Comparison of ENCODE assay signal across 31 cellular contexts in the genomic region with DNA sequence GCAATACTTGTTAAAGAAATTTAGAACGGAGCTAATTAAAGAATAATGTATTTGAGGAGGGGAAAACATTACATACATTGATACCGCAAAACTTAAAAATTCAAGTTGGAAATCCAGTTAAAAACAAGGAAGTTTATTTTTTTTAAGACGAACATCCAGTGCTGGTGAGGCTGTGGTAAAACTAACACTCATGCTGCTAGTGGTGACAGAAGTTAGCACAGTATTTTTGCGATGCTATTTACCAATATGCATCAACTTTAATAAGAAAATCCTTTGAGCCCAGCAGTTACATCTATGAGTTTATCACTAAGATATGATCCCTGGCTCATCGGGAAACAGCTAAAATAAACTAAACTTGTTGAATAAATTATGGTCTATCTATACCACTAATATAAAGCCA.
"Had no signal": no experiment of that assay in that cellular context is flagged by ENCODE, and none has a peak within 500 bp of the region (broad histone marks: within the 10 kb centered on the region; RNA-seq: fewer than 3 reads in every experiment).

No MANE protein-coding gene starts in this region.

- H3K4me3 Mint-ChIP-seq: natural killer cell treated with Interleukin-12 subunit alpha and Interleukin-12 subunit beta and Interleukin-15 and Interleukin-18, amount 100 ng/mL, for 72 hours; neural progenitor cell; stimulated activated memory B cell treated with anti-CD40 and anti-IgM and Interleukin-4, amounts not matched to agents 10 μg/mL and 1 μg/mL and 100 μg/mL, for 72 hours; stimulated activated naive CD8-positive, alpha-beta T cell treated with anti-CD3 and anti-CD28 coated beads, Interleukin-15, amount 100 ng/mL, for 72 hours; type B pancreatic cell had no signal

- H3K27me3 ChIP-seq: neural progenitor cell, ovary, spleen, suprapubic skin, testis, tibial artery, transverse colon, upper lobe of right lung, uterus had no signal

- DNase-seq: naive thymus-derived CD8-positive, alpha-beta T cell; occipital lobe; ovary; posterior cingulate gyrus; psoas muscle; right cardiac atrium; spleen; stimulated activated CD4-positive, alpha-beta T cell treated with anti-CD3 and anti-CD28 coated beads, Interleukin-12 subunit alpha, Interleukin-12 subunit beta, amount 100 ng/mL, for 4 hours; stimulated activated CD4-positive, alpha-beta T cell treated with anti-CD3 and anti-CD28 coated beads, Interleukin-1b, Interleukin-23, amount 100 ng/mL, for 48 hours; stimulated activated CD4-positive, alpha-beta T cell treated with anti-CD3 and anti-CD28 coated beads, Interleukin-4, amount 100 ng/mL, for 1 hour; stimulated activated CD4-positive, alpha-beta T cell treated with anti-CD3 and anti-CD28 coated beads, Interleukin-4, amount 100 ng/mL, for 4 hours; stimulated activated CD8-positive, alpha-beta memory T cell treated with anti-CD3 and anti-CD28 coated beads, Interleukin-4, amount 100 ng/mL, for 48 hours; stimulated activated naive CD4-positive, alpha-beta T cell; stimulated activated naive CD8-positive, alpha-beta T cell treated with anti-CD3 and anti-CD28 coated beads, Interleukin-15, amount 100 ng/mL, for 72 hours; stimulated activated naive CD8-positive, alpha-beta T cell treated with anti-CD3 and anti-CD28 coated beads, Interleukin-15, Interleukin-2, amounts not matched to agents 100 U/mL and 50 U/mL, for 24 hours; substantia nigra; testis; tibial artery; transverse colon; upper lobe of right lung; uterus had no signal

- H3K27me3 Mint-ChIP-seq: naive thymus-derived CD8-positive, alpha-beta T cell; natural killer cell treated with Interleukin-12 subunit alpha and Interleukin-12 subunit beta and Interleukin-15 and Interleukin-18, amount 100 ng/mL, for 72 hours; progenitor cell of endocrine pancreas; stimulated activated memory B cell treated with anti-CD40 and anti-IgM and Interleukin-4, amounts not matched to agents 10 μg/mL and 1 μg/mL and 100 μg/mL, for 72 hours; stimulated activated naive CD8-positive, alpha-beta T cell treated with anti-CD3 and anti-CD28 coated beads, Interleukin-15, amount 100 ng/mL, for 72 hours; type B pancreatic cell had no signal

- H3K27ac ChIP-seq: neural progenitor cell, ovary, parathyroid adenoma, psoas muscle, skin epidermis, spleen, suprapubic skin, testis, tibial artery, transverse colon, upper lobe of right lung, uterus had no signal

- H3K9me3 ChIP-seq: ovary, psoas muscle, spleen, suprapubic skin, testis, tibial artery, transverse colon, upper lobe of right lung, uterus had no signal

- H3K4me3 ChIP-seq: neural progenitor cell, ovary, psoas muscle, skin epidermis, smooth muscle cell, spleen, suprapubic skin, testis, tibial artery, transverse colon, upper lobe of right lung, uterus had no signal

- ATAC-seq: naive thymus-derived CD8-positive, alpha-beta T cell; natural killer cell treated with Interleukin-12 subunit alpha and Interleukin-12 subunit beta and Interleukin-15 and Interleukin-18, amount 100 ng/mL, for 72 hours; psoas muscle; right cardiac atrium; sciatic nerve; stimulated activated memory B cell treated with anti-CD40 and anti-IgM and Interleukin-4, amounts not matched to agents 10 μg/mL and 1 μg/mL and 100 μg/mL, for 72 hours; stimulated activated naive CD8-positive, alpha-beta T cell treated with anti-CD3 and anti-CD28 coated beads, Interleukin-15, amount 100 ng/mL, for 72 hours; stimulated activated naive CD8-positive, alpha-beta T cell treated with anti-CD3 and anti-CD28 coated beads, Interleukin-15, Interleukin-2, amounts not matched to agents 100 U/mL and 50 U/mL, for 24 hours; upper lobe of right lung had no signal

- H3K9me3 Mint-ChIP-seq: naive thymus-derived CD8-positive, alpha-beta T cell; natural killer cell treated with Interleukin-12 subunit alpha and Interleukin-12 subunit beta and Interleukin-15 and Interleukin-18, amount 100 ng/mL, for 72 hours; neural progenitor cell; stimulated activated memory B cell treated with anti-CD40 and anti-IgM and Interleukin-4, amounts not matched to agents 10 μg/mL and 1 μg/mL and 100 μg/mL, for 72 hours; stimulated activated naive CD8-positive, alpha-beta T cell treated with anti-CD3 and anti-CD28 coated beads, Interleukin-15, amount 100 ng/mL, for 72 hours; type B pancreatic cell had no signal

- H3K4me1 Mint-ChIP-seq: neural progenitor cell; stimulated activated memory B cell treated with anti-CD40 and anti-IgM and Interleukin-4, amounts not matched to agents 10 μg/mL and 1 μg/mL and 100 μg/mL, for 72 hours had no signal

- H3K27ac Mint-ChIP-seq: natural killer cell treated with Interleukin-12 subunit alpha and Interleukin-12 subunit beta and Interleukin-15 and Interleukin-18, amount 100 ng/mL, for 72 hours; neural progenitor cell; stimulated activated memory B cell treated with anti-CD40 and anti-IgM and Interleukin-4, amounts not matched to agents 10 μg/mL and 1 μg/mL and 100 μg/mL, for 72 hours; type B pancreatic cell had no signal

- H2AFZ ChIP-seq: neural progenitor cell, parathyroid adenoma had no signal

- H3K36me3 ChIP-seq: ovary, uterus had no signal

- H3K4me2 ChIP-seq: neural progenitor cell, smooth muscle cell had no signal

- H3K9ac ChIP-seq: neural progenitor cell, parathyroid adenoma had no signal

- H3K4me1 ChIP-seq: neural progenitor cell, parathyroid adenoma, psoas muscle, suprapubic skin, testis, tibial artery, transverse colon, upper lobe of right lung, uterus had no signal
